1 cellular context compared by ENCODE assay signal in genomic region chr2:218898109-218898878, GRCh38.
A peak's percentile ranks its signal among the peaks of the same experiment; 100 is the strongest.
TF ChIP-seq lines count a peak whose summit lies in the region.

No MANE protein-coding gene starts in this region.

TF ChIP-seq in HepG2, 621 proteins besides CTCF, POLR2A, EP300 and RAD21 (continued from another document and continues in another):
- TF ChIP-seq ZNF407 (CRISPR knock-in tag; IDR thresholded peaks at IDR 0.05; ENCODE audit: not compliant biosample characterization) (peak; percentile 67), ATM (IDR thresholded peaks at IDR 0.05; ENCODE audit: borderline replicate concordance) (no peak), ZNF501 (CRISPR knock-in tag; IDR thresholded peaks at IDR 0.05) (peak; percentile 88), PATZ1 (CRISPR knock-in tag; IDR thresholded peaks at IDR 0.05) (peak; percentile 64; the same call in 1 of the 2 replicates), RBM39 (IDR thresholded peaks at IDR 0.05; ENCODE audit: low read depth, low read length, poor library complexity, severe bottlenecking) (peak; percentile 76), IKZF4 (CRISPR knock-in tag; IDR thresholded peaks at IDR 0.05; ENCODE audit: borderline replicate concordance, low read depth, not compliant biosample characterization) (peak; percentile 83), MATR3 (CRISPR knock-in tag; IDR thresholded peaks at IDR 0.05) (0 out of 2 replicates have a peak, but pooled peaks have one; percentile 32), PBX2 (CRISPR knock-in tag; IDR thresholded peaks at IDR 0.05) (no peak), TBX2 (CRISPR knock-in tag; IDR thresholded peaks at IDR 0.05; ENCODE audit: borderline replicate concordance) (no peak; the same call in 1 of the 2 replicates), PAF1 (CRISPR knock-in tag; IDR thresholded peaks at IDR 0.05) (no peak), ZNF598 (CRISPR knock-in tag; IDR thresholded peaks at IDR 0.05; ENCODE audit: borderline replicate concordance) (peak; percentile 92), ZNF784 (CRISPR knock-in tag; IDR thresholded peaks at IDR 0.05; ENCODE audit: borderline replicate concordance) (no peak), ZNF788 (CRISPR knock-in tag; IDR thresholded peaks at IDR 0.05; ENCODE audit: borderline replicate concordance) (peak; percentile 49; the same call in 1 of the 2 replicates), ZSCAN25 (CRISPR knock-in tag; IDR thresholded peaks at IDR 0.05) (0 out of 2 replicates have a peak, but pooled peaks have one; percentile 46), SETDB1 (CRISPR knock-in tag; IDR thresholded peaks at IDR 0.05; ENCODE audit: borderline replicate concordance) (no peak), ATRX (CRISPR knock-in tag; IDR thresholded peaks at IDR 0.05; ENCODE audit: borderline replicate concordance) (no peak), SP5 (CRISPR knock-in tag; IDR thresholded peaks at IDR 0.05; ENCODE audit: borderline replicate concordance, low read depth) (peak; percentile 50; the same call in 1 of the 2 replicates), ZNF574 (CRISPR knock-in tag; IDR thresholded peaks at IDR 0.05) (peak; percentile 59; the same call in 1 of the 2 replicates), NR3C1 (CRISPR knock-in tag; IDR thresholded peaks at IDR 0.05) (no peak), KLF6 (CRISPR knock-in tag; IDR thresholded peaks at IDR 0.05) (peak; percentile 65; the same call in 1 of the 2 replicates), MIXL1 (CRISPR knock-in tag; IDR thresholded peaks at IDR 0.05) (0 out of 2 replicates have a peak, but pooled peaks have one; percentile 37), PAXIP1 (CRISPR knock-in tag; conservative IDR thresholded peaks at IDR 0.05) (0 out of 2 replicates have a peak, but pooled peaks have one; percentile 22), CSRNP1 (CRISPR knock-in tag; IDR thresholded peaks at IDR 0.05) (peak; percentile 89; the same call in 1 of the 2 replicates), MZF1 (CRISPR knock-in tag; IDR thresholded peaks at IDR 0.05; ENCODE audit: borderline replicate concordance) (no peak), SIN3A (IDR thresholded peaks at IDR 0.05; ENCODE audit: borderline replicate concordance, low read depth, low read length) (no peak), CAMTA2 (CRISPR knock-in tag; IDR thresholded peaks at IDR 0.05; ENCODE audit: borderline replicate concordance) (no peak; the same call in 1 of the 2 replicates), TSC22D2 (CRISPR knock-in tag; IDR thresholded peaks at IDR 0.05; ENCODE audit: borderline replicate concordance) (peak; percentile 79; the same call in 1 of the 2 replicates), ZNF691 (CRISPR knock-in tag; IDR thresholded peaks at IDR 0.05; ENCODE audit: borderline replicate concordance, low read depth) (peak; percentile 83; the same call in 1 of the 2 replicates), FOXP4 (CRISPR knock-in tag; IDR thresholded peaks at IDR 0.05) (no peak), ERF (CRISPR knock-in tag; IDR thresholded peaks at IDR 0.05) (peak; percentile 73; the same call in 1 of the 2 replicates)
